1 cellular context compared by ENCODE assay signal in genomic region chr15:84980196-84981053, GRCh38.
TF ChIP-seq lines count a peak whose summit lies in the region.

No MANE protein-coding gene starts in this region.

TF ChIP-seq in HepG2, 621 proteins besides CTCF, POLR2A, EP300 and RAD21 (continued from another document and continues in another):
- TF ChIP-seq IRF9 (CRISPR knock-in tag; IDR thresholded peaks at IDR 0.05; ENCODE audit: borderline replicate concordance) (0 out of 2 replicates have a peak, but pooled peaks have one; percentile 33), SRSF1 (optimal IDR thresholded peaks at IDR 0.05; ENCODE audit: low read depth, low read length) (no peak), CHD4 (IDR thresholded peaks at IDR 0.05; ENCODE audit: borderline replicate concordance, low read length) (no peak), PRDM15 (CRISPR knock-in tag; IDR thresholded peaks at IDR 0.05) (peak; percentile 98), ZNF75D (CRISPR knock-in tag; IDR thresholded peaks at IDR 0.05; ENCODE audit: borderline replicate concordance) (0 out of 2 replicates have a peak, but pooled peaks have one; percentile 38), TBX2 (CRISPR knock-in tag; IDR thresholded peaks at IDR 0.05; ENCODE audit: borderline replicate concordance) (peak; percentile 89), REPIN1 (CRISPR knock-in tag; IDR thresholded peaks at IDR 0.05; ENCODE audit: borderline replicate concordance, low read depth) (peak; percentile 31; the same call in 1 of the 2 replicates), ARHGAP35 (CRISPR knock-in tag; IDR thresholded peaks at IDR 0.05; ENCODE audit: borderline replicate concordance) (0 out of 2 replicates have a peak, but pooled peaks have one; percentile 44), KDM5B (CRISPR knock-in tag; IDR thresholded peaks at IDR 0.05; ENCODE audit: borderline replicate concordance) (peak; percentile 37; the same call in 1 of the 2 replicates), YY1 (IDR thresholded peaks at IDR 0.05; ENCODE audit: insufficient read depth, insufficient replicate concordance, low read depth, low read length) (peak; percentile 69), GATAD2A (CRISPR knock-in tag; IDR thresholded peaks at IDR 0.05) (peak; percentile 54), IKZF5 (CRISPR knock-in tag; IDR thresholded peaks at IDR 0.05) (peak; percentile 72; the same call in 1 of the 2 replicates), ZNF772 (CRISPR knock-in tag; IDR thresholded peaks at IDR 0.05) (peak; percentile 89), NR2F2 (IDR thresholded peaks at IDR 0.05; ENCODE audit: borderline replicate concordance, low read depth) (0 out of 2 replicates have a peak, but pooled peaks have one; percentile 51), ZNF83 (CRISPR knock-in tag; IDR thresholded peaks at IDR 0.05; ENCODE audit: borderline replicate concordance) (peak; percentile 58; the same call in 1 of the 2 replicates), ELF3 (CRISPR knock-in tag; IDR thresholded peaks at IDR 0.05) (peak; percentile 69), SOX13 (IDR thresholded peaks at IDR 0.05) (peak; percentile 37; the same call in 1 of the 2 replicates), SOX13 (CRISPR knock-in tag; conservative IDR thresholded peaks at IDR 0.05 in 1 of 2, IDR thresholded peaks at IDR 0.05 in 1 of 2) (0 out of 4 replicates have a peak, but pooled peaks of 1 of the 2 experiments have one; percentile 35), NFATC3 (CRISPR knock-in tag; IDR thresholded peaks at IDR 0.05) (no peak), AKAP8 (CRISPR knock-in tag; IDR thresholded peaks at IDR 0.05) (peak; percentile 13; the same call in 1 of the 2 replicates), ZNF503 (CRISPR knock-in tag; IDR thresholded peaks at IDR 0.05) (peak; percentile 41; the same call in 1 of the 2 replicates), TCF7L2 (IDR thresholded peaks at IDR 0.05; ENCODE audit: low read depth, low read length) (no peak), TBP (CRISPR knock-in tag; IDR thresholded peaks at IDR 0.05) (no peak), NFYB (CRISPR knock-in tag; IDR thresholded peaks at IDR 0.05) (no peak), MXI1 (IDR thresholded peaks at IDR 0.05; ENCODE audit: borderline replicate concordance, low read depth, low read length) (peak; percentile 80), HOXA9 (CRISPR knock-in tag; IDR thresholded peaks at IDR 0.05; ENCODE audit: borderline replicate concordance) (peak; percentile 61; the same call in 1 of the 2 replicates), ZBTB38 (CRISPR knock-in tag; IDR thresholded peaks at IDR 0.05) (no peak), KDM6A (CRISPR knock-in tag; IDR thresholded peaks at IDR 0.05; ENCODE audit: low read depth) (no peak), FOXC1 (CRISPR knock-in tag; IDR thresholded peaks at IDR 0.05; ENCODE audit: borderline replicate concordance) (peak; percentile 59), RFX5 (IDR thresholded peaks at IDR 0.05; ENCODE audit: low read depth, low read length) (no peak), BHLHE40 (IDR thresholded peaks at IDR 0.05; ENCODE audit: low read length) (peak; percentile 40; the same call in 1 of the 2 replicates), ZNF773 (CRISPR knock-in tag; IDR thresholded peaks at IDR 0.05; ENCODE audit: borderline replicate concordance) (0 out of 2 replicates have a peak, but pooled peaks have one; percentile 14), FOXA1 (IDR thresholded peaks at IDR 0.05) (no peak), FOXA1 (CRISPR knock-in tag; IDR thresholded peaks at IDR 0.05) (0 out of 2 replicates have a peak, but pooled peaks have one; percentile 23), CBX5 (CRISPR knock-in tag; IDR thresholded peaks at IDR 0.05; ENCODE audit: borderline replicate concordance) (peak; percentile 46; the same call in 1 of the 2 replicates), ZNF598 (CRISPR knock-in tag; IDR thresholded peaks at IDR 0.05; ENCODE audit: borderline replicate concordance) (no peak), ZBTB40 (IDR thresholded peaks at IDR 0.05) (no peak), ZBTB40 (CRISPR knock-in tag; IDR thresholded peaks at IDR 0.05) (peak; percentile 78), SIN3B (IDR thresholded peaks at IDR 0.05; ENCODE audit: low read length) (peak; percentile 47; the same call in 1 of the 2 replicates), ZNF563 (CRISPR knock-in tag; IDR thresholded peaks at IDR 0.05) (0 out of 2 replicates have a peak, but pooled peaks have one; percentile 41), RNF219 (CRISPR knock-in tag; IDR thresholded peaks at IDR 0.05) (peak; percentile 60; the same call in 1 of the 2 replicates), FOSL1 (CRISPR knock-in tag; IDR thresholded peaks at IDR 0.05; ENCODE audit: borderline replicate concordance) (0 out of 2 replicates have a peak, but pooled peaks have one; percentile 19)
